In the genomic region with DNA sequence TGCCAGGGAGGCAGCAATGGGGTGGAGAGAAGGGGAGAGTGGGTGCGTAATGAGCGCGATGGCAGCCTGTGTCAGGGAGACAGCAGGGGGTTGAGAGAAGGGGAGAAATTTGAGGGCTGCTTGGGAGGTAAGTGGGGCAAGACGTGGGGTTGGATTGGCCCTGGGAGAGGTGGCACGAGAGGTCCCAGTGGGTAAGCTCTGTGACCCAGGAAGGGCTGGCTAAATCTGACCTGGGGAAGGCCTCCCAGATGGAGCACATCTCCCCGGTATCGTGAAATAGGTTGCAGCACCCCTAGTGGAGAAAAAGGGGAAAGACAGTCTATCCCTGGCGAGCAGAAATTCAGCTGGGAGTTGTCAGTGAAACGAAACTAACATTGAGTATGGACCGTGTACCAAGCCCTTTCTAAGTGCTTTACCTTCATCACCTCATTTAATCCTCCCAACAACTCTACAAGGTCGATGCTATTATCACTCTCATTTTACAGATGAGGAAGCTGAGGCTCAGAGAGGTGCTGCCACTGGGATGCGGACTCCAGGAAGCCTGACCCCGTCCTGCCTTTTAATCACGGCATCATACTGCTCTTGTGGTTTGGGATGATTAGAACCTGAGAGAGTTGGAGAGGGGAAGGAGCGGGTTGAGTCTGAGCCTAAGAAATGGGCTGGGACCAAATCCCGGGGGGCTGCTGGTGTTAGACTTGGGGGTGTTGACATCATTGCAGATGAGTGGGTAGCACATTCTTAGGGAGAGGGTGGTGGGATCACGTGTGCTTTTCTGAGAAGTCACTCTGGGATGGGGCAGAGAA, we compare ENCODE assay signal across 8 cellular contexts. TPM values are rescaled to one million over a fixed set of nuclear protein-coding genes. Genes with fewer than 3 reads are reported as not detected.
A peak's percentile ranks its signal among the peaks of the same experiment; 100 is the strongest.
DNase-seq lines count a peak whose midpoint lies in the region; ATAC-seq and TF ChIP-seq lines count a peak whose summit lies in the region.

No MANE protein-coding gene starts in this region.

- H3K9me3 Mint-ChIP-seq in activated T-helper 2 cell treated with anti-CD3 and anti-CD28 coated beads, Interferon-gamma antibody, Interleukin-2, Interleukin-4, amounts not matched to agents 10 μg/mL and 5 μg/mL and 100 μg/mL, durations not matched to agents 14 hours and 24 hours and 36 hours = no peaks in the 10 kb centered on the region
- no peaks in the 10 kb centered on the region for H3K9me3 Mint-ChIP-seq in natural killer cell

- H3K4me1 ChIP-seq in HUES6 (ENCODE audit: control insufficient read depth, insufficient read depth, low read length) = peaks cover 17% of the 10 kb centered on the region
- peaks cover 36% of the 10 kb centered on the region for H3K4me1 ChIP-seq in OCI-LY1 (ENCODE audit: insufficient read depth, low read length, severe bottlenecking)
- H3K4me1 ChIP-seq in upper lobe of right lung = peaks cover 12% of the 10 kb centered on the region

- H3K4me3 Mint-ChIP-seq in activated T-helper 2 cell treated with anti-CD3 and anti-CD28 coated beads, Interferon-gamma antibody, Interleukin-2, Interleukin-4, amounts not matched to agents 10 μg/mL and 5 μg/mL and 100 μg/mL, durations not matched to agents 14 hours and 24 hours and 36 hours (ENCODE audit: low read depth) = peak overlapping the region; percentile 41
- H3K4me3 Mint-ChIP-seq in natural killer cell = peak overlapping the region; percentile 67

- H3K27ac ChIP-seq in HUES6 (ENCODE audit: low read depth, low read length) (no peak overlapping the region), OCI-LY1 (ENCODE audit: low read depth, low read length, poor library complexity, severe bottlenecking) (peak overlapping the region; percentile 80), upper lobe of right lung (peak overlapping the region; percentile 59)

- H3K4me3 ChIP-seq in HUES6 (ENCODE audit: low read depth, low read length) (peak overlapping the region; percentile 17; the same call in 1 of the 2 replicates), OCI-LY1 (ENCODE audit: low read depth, low read length, poor library complexity, severe bottlenecking) (peak overlapping the region; percentile 50), fibroblast of pulmonary artery (replicated peaks; ENCODE audit: low read depth, low read length) (peak overlapping the region; percentile 64), upper lobe of right lung (peak overlapping the region; percentile 42)

- H3K4me2 ChIP-seq in OCI-LY1 (ENCODE audit: low read length) = peak overlapping the region; percentile 78

- no peaks in the 10 kb centered on the region; the same call in 1 of the 2 replicates for H3K9me3 ChIP-seq in HUES6 (ENCODE audit: control insufficient read depth, insufficient read depth, low read depth, low read length)
- no peaks in the 10 kb centered on the region for H3K9me3 ChIP-seq in OCI-LY1 (ENCODE audit: low read length)
- no peaks in the 10 kb centered on the region for H3K9me3 ChIP-seq in upper lobe of right lung

- H3K36me3 ChIP-seq in HUES6 (ENCODE audit: control insufficient read depth, insufficient read depth, low read length) = no peaks in the 10 kb centered on the region
- H3K36me3 ChIP-seq in OCI-LY1 (ENCODE audit: insufficient read depth, low read length) = no peaks in the 10 kb centered on the region
- H3K36me3 ChIP-seq in upper lobe of right lung = no peaks in the 10 kb centered on the region

- H3K27me3 ChIP-seq in HUES6 (ENCODE audit: control insufficient read depth, insufficient read depth, low read length) = no peaks in the 10 kb centered on the region
- H3K27me3 ChIP-seq in OCI-LY1 (ENCODE audit: insufficient read depth, low read length) = no peaks in the 10 kb centered on the region
- no peaks in the 10 kb centered on the region for H3K27me3 ChIP-seq in upper lobe of right lung

- DNase-seq in DMS53 treated with DMSO at 0.1 percent for 48 hours (lab: John Stamatoyannopoulos, UW; ENCODE audit: unreplicated experiment) (peak; percentile 79), fibroblast of pulmonary artery (ENCODE audit: low read depth) (peak; percentile 84), natural killer cell (peak; percentile 26), upper lobe of right lung (no peak)
- DNase-seq in activated T-helper 2 cell treated with anti-CD3 and anti-CD28 coated beads, Interferon-gamma antibody, Interleukin-2, Interleukin-4, amounts not matched to agents 10 μg/mL and 5 μg/mL and 100 μg/mL, durations not matched to agents 14 hours and 24 hours and 36 hours (ENCODE audit: low spot score) = peak; percentile 66

- no peaks in the 10 kb centered on the region for H3K36me3 Mint-ChIP-seq in activated T-helper 2 cell treated with anti-CD3 and anti-CD28 coated beads, Interferon-gamma antibody, Interleukin-2, Interleukin-4, amounts not matched to agents 10 μg/mL and 5 μg/mL and 100 μg/mL, durations not matched to agents 14 hours and 24 hours and 36 hours (ENCODE audit: low read depth)
- H3K36me3 Mint-ChIP-seq in natural killer cell = no peaks in the 10 kb centered on the region

- peak overlapping the region; percentile 60 for H3K27ac Mint-ChIP-seq in activated T-helper 2 cell treated with anti-CD3 and anti-CD28 coated beads, Interferon-gamma antibody, Interleukin-2, Interleukin-4, amounts not matched to agents 10 μg/mL and 5 μg/mL and 100 μg/mL, durations not matched to agents 14 hours and 24 hours and 36 hours
- peak overlapping the region in 1 of 2 donors; percentile 48 for H3K27ac Mint-ChIP-seq in natural killer cell

- H2AFZ ChIP-seq in OCI-LY1 (ENCODE audit: low read length) = peak overlapping the region; percentile 58; the same call in 1 of the 2 replicates

- H3K4me1 Mint-ChIP-seq in activated T-helper 2 cell treated with anti-CD3 and anti-CD28 coated beads, Interferon-gamma antibody, Interleukin-2, Interleukin-4, amounts not matched to agents 10 μg/mL and 5 μg/mL and 100 μg/mL, durations not matched to agents 14 hours and 24 hours and 36 hours (ENCODE audit: low read depth) = peaks cover 26% of the 10 kb centered on the region
- peaks cover 7 to 12% of the 10 kb centered on the region in 2 donors for H3K4me1 Mint-ChIP-seq in natural killer cell

- H3F3A ChIP-seq in OCI-LY1 (ENCODE audit: insufficient read depth, low read length) = 0 out of 2 replicates have a peak, but pooled peaks cover 9% of the 10 kb centered on the region

- H3K79me2 ChIP-seq in OCI-LY1 (ENCODE audit: insufficient read depth, low read length) = no peaks in the 10 kb centered on the region

- no peaks in the 10 kb centered on the region for H4K20me1 ChIP-seq in OCI-LY1 (ENCODE audit: insufficient read depth, low read length)

- H3K9ac ChIP-seq in HUES6 (ENCODE audit: low read length) (no peak overlapping the region), OCI-LY1 (ENCODE audit: low read length) (peak overlapping the region; percentile 56)

- H3K27me3 Mint-ChIP-seq in activated T-helper 2 cell treated with anti-CD3 and anti-CD28 coated beads, Interferon-gamma antibody, Interleukin-2, Interleukin-4, amounts not matched to agents 10 μg/mL and 5 μg/mL and 100 μg/mL, durations not matched to agents 14 hours and 24 hours and 36 hours (ENCODE audit: low read depth) = peaks cover 5% of the 10 kb centered on the region
- peaks cover 10 to 12% of the 10 kb centered on the region in 2 donors for H3K27me3 Mint-ChIP-seq in natural killer cell (ENCODE audit: low read depth in 2 of 2)

- peak; percentile 92 for TF ChIP-seq CTCF in OCI-LY1 (IDR thresholded peaks at IDR 0.05; ENCODE audit: low read length)
- TF ChIP-seq CTCF in fibroblast of pulmonary artery (IDR thresholded peaks at IDR 0.05; ENCODE audit: low read length, missing control alignments) = peak; percentile 92
- peak; percentile 83 for TF ChIP-seq CTCF in natural killer cell (IDR thresholded peaks at IDR 0.05)
- TF ChIP-seq CTCF in upper lobe of right lung (IDR thresholded peaks at IDR 0.05) = peak; percentile 89

- no peaks in the 10 kb centered on the region for H3K9me2 ChIP-seq in OCI-LY1 (ENCODE audit: low read depth, low read length)

- intact Hi-C loops in activated T-helper 2 cell treated with anti-CD3 and anti-CD28 coated beads, Interferon-gamma antibody, Interleukin-2, Interleukin-4, amounts not matched to agents 10 μg/mL and 5 μg/mL and 100 μg/mL, durations not matched to agents 14 hours and 24 hours and 36 hours (cut with micrococcal nuclease) = loop anchor here (5.0 kb wide), 2 partner anchors 43 to 138 kb away; no protein-coding TSS in a partner anchor
- intact Hi-C loops in natural killer cell (cut with micrococcal nuclease) (loop anchor here (5.0 kb wide), 1 partner anchor 138 kb away; no protein-coding TSS in a partner anchor), upper lobe of right lung (cut with DNase I) (loop anchor here (5.0 kb wide), 2 partner anchors 78 to 93 kb away; partner anchors contain the start of gene ID3)

- ATAC-seq in natural killer cell = peak; percentile 80 to 92 (median 88)
- peak; percentile 90 for ATAC-seq in upper lobe of right lung
- ATAC-seq in HG03280 (IDR thresholded peaks at IDR 0.05; ENCODE audit: unreplicated experiment) = no peak

RNA-seq across cellular contexts. Expression of gene RPL11, which starts 56.6 kb away (rescaled TPM):
- 1,169 and 1,221 TPM in 2 replicates for total RNA-seq in activated T-helper 2 cell treated with anti-CD3 and anti-CD28 coated beads, Interferon-gamma antibody, Interleukin-2, Interleukin-4, amounts not matched to agents 10 μg/mL and 5 μg/mL and 100 μg/mL, durations not matched to agents 14 hours and 24 hours and 36 hours
- total RNA-seq in natural killer cell (100 to 1,000 TPM; 609 to 795 (median 740) TPM), upper lobe of right lung (895 TPM)
